Comparison of ENCODE assay signal across 1 cellular context in genomic region chr13:36882829-36883390, GRCh38.
TF ChIP-seq lines count a peak whose summit lies in the region.

No MANE protein-coding gene starts in this region.

TF ChIP-seq in GM12878, 131 proteins besides CTCF, POLR2A, EP300 and RAD21:
- no peak for TF ChIP-seq ZBTB33 (IDR thresholded peaks at IDR 0.05)
- no peak for TF ChIP-seq SMAD5 (IDR thresholded peaks at IDR 0.05; ENCODE audit: low read depth)
- TF ChIP-seq TAF1 (IDR thresholded peaks at IDR 0.05; ENCODE audit: borderline replicate concordance, low read depth, low read length) = no peak
- TF ChIP-seq PKNOX1 (IDR thresholded peaks at IDR 0.05) = no peak
- no peak for TF ChIP-seq ZNF622 (IDR thresholded peaks at IDR 0.05)
- TF ChIP-seq STAT1 (conservative IDR thresholded peaks at IDR 0.05) = no peak
- no peak for TF ChIP-seq ZBTB4 (CRISPR knock-in tag; IDR thresholded peaks at IDR 0.05)
- no peak for TF ChIP-seq NFYA (IDR thresholded peaks at IDR 0.05; ENCODE audit: borderline replicate concordance, low read depth, low read length)
- no peak for TF ChIP-seq CEBPB (IDR thresholded peaks at IDR 0.05; ENCODE audit: borderline replicate concordance in 1 of 2, low read depth in 2 of 2, low read length in 2 of 2)
- no peak for TF ChIP-seq YY1 (IDR thresholded peaks at IDR 0.05; ENCODE audit: low read depth, low read length)
- TF ChIP-seq PAX8 (IDR thresholded peaks at IDR 0.05) = no peak
- no peak for TF ChIP-seq MEF2B (IDR thresholded peaks at IDR 0.05; ENCODE audit: partially characterized antibody, poor library complexity, severe bottlenecking)
- TF ChIP-seq ATF2 (IDR thresholded peaks at IDR 0.05; ENCODE audit: low read length) = no peak
- TF ChIP-seq ZNF24 (IDR thresholded peaks at IDR 0.05) = no peak
TF ChIP-seq in GM12878: peak in this region for 0.
